9 cellular contexts compared by ENCODE assay signal in genomic region chr11:62338218-62338617, GRCh38. TPM values are rescaled to one million over a fixed set of nuclear protein-coding genes. Genes with fewer than 3 reads are reported as not detected.
DNase-seq lines count a peak whose midpoint lies in the region; ATAC-seq, FAIRE-seq and TF ChIP-seq lines count a peak whose summit lies in the region.
"Had no signal": no experiment of that assay in that cellular context is flagged by ENCODE, and none has a peak within 500 bp of the region (broad histone marks: within the 10 kb centered on the region; RNA-seq: fewer than 3 reads in every experiment).

No MANE protein-coding gene starts in this region.

- no peak for FAIRE-seq in A549 (lab: Jason Lieb, UNC)
- FAIRE-seq: G401.6 had no signal

- no peaks in the 10 kb centered on the region for H3K9me3 Mint-ChIP-seq in central memory CD8-positive, alpha-beta T cell

- H3K27me3 Mint-ChIP-seq in central memory CD8-positive, alpha-beta T cell, result peaks cover 10% of the 10 kb centered on the region

- no peak for TF ChIP-seq EP300 in A549 (IDR thresholded peaks at IDR 0.05)

- CTCF ChIA-PET in A549 (lab: Yijun Ruan, JAX), result interaction anchor here (0.6 to 5.6 kb wide), 7 partner anchors 27 to 121 kb away, joined by 3 to 31 read pairs (median 4); no protein-coding TSS in a partner anchor

- peaks cover 14% of the 10 kb centered on the region for H3K36me3 Mint-ChIP-seq in central memory CD8-positive, alpha-beta T cell (ENCODE audit: insufficient read depth)

- TF ChIP-seq CTCF in A549 (IDR thresholded peaks at IDR 0.05), result no peak

- H3K36me3 ChIP-seq in HUES64 (ENCODE audit: insufficient read depth, low read length) (peaks cover 23% of the 10 kb centered on the region; the same call in 1 of the 2 replicates), muscle layer of duodenum (ENCODE audit: control insufficient read depth in 1 of 2, insufficient read depth in 2 of 2, low read length in 2 of 2) (no peaks in the 10 kb centered on the region)

- H3K4me3 ChIP-seq in A549 (peak overlapping the region; percentile 79), HUES64 (ENCODE audit: low read length) (peak overlapping the region; percentile 87), muscle layer of duodenum (ENCODE audit: low read depth in 1 of 2, low read length in 2 of 2) (peak overlapping the region; percentile 65 to 73)

- POLR2A ChIA-PET in A549 (lab: Yijun Ruan, JAX), result interaction anchor here (0.9 kb wide), 1 partner anchor 236 kb away, joined by 3 read pairs; the partner anchor contains the start of gene EEF1G

- no peaks in the 10 kb centered on the region for H3K9me3 ChIP-seq in A549
- no peaks in the 10 kb centered on the region for H3K9me3 ChIP-seq in HUES64 (ENCODE audit: insufficient read depth, low read depth, low read length)
- H3K9me3 ChIP-seq in muscle layer of duodenum (ENCODE audit: control insufficient read depth in 1 of 2, low read length in 2 of 2), result no peaks in the 10 kb centered on the region

- peak overlapping the region; percentile 71 for H3K9ac ChIP-seq in HUES64 (ENCODE audit: low read depth, low read length)

- H3K4me1 ChIP-seq in A549 (no peaks in the 10 kb centered on the region), HUES64 (ENCODE audit: insufficient read depth, low read length) (peaks cover 4% of the 10 kb centered on the region; the same call in 1 of the 2 replicates), muscle layer of duodenum (ENCODE audit: control insufficient read depth in 1 of 2, insufficient read depth in 2 of 2, low read length in 2 of 2) (no peaks in the 10 kb centered on the region)

- ATAC-seq in A549, result no peak
- ATAC-seq in central memory CD8-positive, alpha-beta T cell (replicated peaks; ENCODE audit: extremely low read depth, poor library complexity, severe bottlenecking), result no peak
- ATAC-seq in HG02973 (IDR thresholded peaks at IDR 0.05; ENCODE audit: unreplicated experiment), result no peak

- DNase-seq in A549 (ENCODE audit: low read depth in 1 of 2, low spot score in 1 of 2), result no peak
- no peak for DNase-seq in central memory CD8-positive, alpha-beta T cell (ENCODE audit: low spot score in 2 of 2)
- DNase-seq in MV-4-11 (lab: John Stamatoyannopoulos, UW), result no peak
- no peak for DNase-seq in Kasumi-1 (lab: John Stamatoyannopoulos, UW)
- DNase-seq in activated gamma-delta T cell treated with Interleukin-2 at 50 U/mL for 16 hours, result no peak

- H3K27ac Mint-ChIP-seq in central memory CD8-positive, alpha-beta T cell (ENCODE audit: low read depth), result peak overlapping the region; percentile 61

- 38% methylated on average over 1 of the region's 1 CpG for WGBS in A549 (ENCODE audit: missing lambda C conversion rate)
- WGBS in HUES64, result 53% methylated on average over 1 of the region's 1 CpG

- H3K4me2 ChIP-seq in A549, result peak overlapping the region; percentile 83

- H3K27ac ChIP-seq in A549, result peak overlapping the region in 1 of 2 experiments; percentile 88; a peak in 2 of 6 replicates
- no peak overlapping the region for H3K27ac ChIP-seq in HUES64 (ENCODE audit: low read depth, low read length)
- H3K27ac ChIP-seq in muscle layer of duodenum (ENCODE audit: low read length), result no peak overlapping the region

- no peak for TF ChIP-seq POLR2A in A549 (IDR thresholded peaks at IDR 0.05; ENCODE audit: low read length)

- H3K4me1 Mint-ChIP-seq in central memory CD8-positive, alpha-beta T cell, result peaks cover 16% of the 10 kb centered on the region

- H3K4me3 Mint-ChIP-seq in central memory CD8-positive, alpha-beta T cell, result peak overlapping the region; percentile 89

- TF ChIP-seq RAD21 in A549 (conservative IDR thresholded peaks at IDR 0.05 in 1 of 2, IDR thresholded peaks at IDR 0.05 in 1 of 2), result no peak

- H3K27me3 ChIP-seq in HUES64 (ENCODE audit: insufficient read depth, low read length) (peaks cover 17% of the 10 kb centered on the region), muscle layer of duodenum (ENCODE audit: low read depth, low read length) (no peaks in the 10 kb centered on the region)

TF ChIP-seq in A549, 52 proteins besides CTCF, POLR2A, EP300 and RAD21 (continues in another document):
- TF ChIP-seq RFX5 (IDR thresholded peaks at IDR 0.05), result no peak
- no peak for TF ChIP-seq RCOR1 (IDR thresholded peaks at IDR 0.05; ENCODE audit: low read depth, low read length)
- TF ChIP-seq FOSB (CRISPR knock-in tag; IDR thresholded peaks at IDR 0.05), result no peak
- TF ChIP-seq NR3C1 (IDR thresholded peaks at IDR 0.05), result no peak
- TF ChIP-seq PBX3 (IDR thresholded peaks at IDR 0.05), result no peak
- TF ChIP-seq ELK1 (IDR thresholded peaks at IDR 0.05; ENCODE audit: low read depth, low read length), result no peak
- TF ChIP-seq BCL3 (IDR thresholded peaks at IDR 0.05), result no peak
- TF ChIP-seq E2F6 (IDR thresholded peaks at IDR 0.05; ENCODE audit: borderline replicate concordance, low read depth), result no peak
- TF ChIP-seq ZNF302 (CRISPR knock-in tag; IDR thresholded peaks at IDR 0.05), result no peak
- no peak for TF ChIP-seq MAFK (IDR thresholded peaks at IDR 0.05; ENCODE audit: partially characterized antibody)
- no peak for TF ChIP-seq ZSCAN20 (CRISPR knock-in tag; IDR thresholded peaks at IDR 0.05)
- no peak for TF ChIP-seq RARB (CRISPR knock-in tag; IDR thresholded peaks at IDR 0.05)
- no peak for TF ChIP-seq TFCP2L1 (CRISPR knock-in tag; IDR thresholded peaks at IDR 0.05)

RNA-seq across cellular contexts. Expression of gene ASRGL1, which starts 1.0 kb away (rescaled TPM):
- 13.6 and 19.5 TPM in 2 replicates for polyA plus RNA-seq in A549 (2011; rRNA removed)
- 16.9 and 21.0 TPM in 2 replicates for polyA plus RNA-seq in A549 (2012; cell fraction: cytosol; rRNA removed)
- polyA plus RNA-seq in A549 (2012; cell fraction: nucleus; rRNA removed), result 19.3 and 22.5 TPM in 2 replicates
- polyA plus RNA-seq in A549 (2017; fragmentation: RNase III; extraction: RNeasy Plus Mini Kit Qiagen cat#74134 plus additional on column Dnase treatment), result 12.5 to 13.5 TPM (median 12.7 TPM) in 3 replicates
- 11.2 and 13.8 TPM in 2 replicates for polyA minus RNA-seq in A549 (2011; rRNA and poly(A)+ RNA removed)
- 23.6 TPM for polyA plus RNA-seq in HUES64 (2013, experiment 1 of 2)
- polyA plus RNA-seq in HUES64 (2013, experiment 2 of 2), result 30.4 TPM

RNA-seq across cellular contexts. Expression of gene SCGB1D4, which starts 39.3 kb away (rescaled TPM):
- polyA plus RNA-seq in A549 (2011; rRNA removed), result not detected in 2 replicates
- polyA plus RNA-seq in A549 (2012; cell fraction: cytosol; rRNA removed), result not detected in 2 replicates
- not detected in 2 replicates for polyA plus RNA-seq in A549 (2012; cell fraction: nucleus; rRNA removed)
- polyA plus RNA-seq in A549 (2017; fragmentation: RNase III; extraction: RNeasy Plus Mini Kit Qiagen cat#74134 plus additional on column Dnase treatment), result not detected in 3 replicates
- polyA minus RNA-seq in A549 (2011; rRNA and poly(A)+ RNA removed), result not detected in 2 replicates
- not detected for polyA plus RNA-seq in HUES64 (2013, experiment 1 of 2)
- not detected for polyA plus RNA-seq in HUES64 (2013, experiment 2 of 2)
